22 cellular contexts compared by ENCODE assay signal in genomic region chr6:28920281-28920680, GRCh38. TPM values are rescaled to one million over a fixed set of nuclear protein-coding genes. Genes with fewer than 3 reads are reported as not detected.
DNase-seq lines count a peak whose midpoint lies in the region; ATAC-seq and TF ChIP-seq lines count a peak whose summit lies in the region.
"Had no signal": no experiment of that assay in that cellular context is flagged by ENCODE, and none has a peak within 500 bp of the region (broad histone marks: within the 10 kb centered on the region; RNA-seq: fewer than 3 reads in every experiment).

No MANE protein-coding gene starts in this region.

- H3K4me3 ChIP-seq in H7 (ENCODE audit: insufficient read depth, low read depth, low read length): no peak overlapping the region
- H3K4me3 ChIP-seq: breast epithelium, mucosa of descending colon, pancreas had no signal

- peaks cover 41% of the 10 kb centered on the region for H3K36me3 ChIP-seq in H7 (replicated peaks; ENCODE audit: control insufficient read depth, insufficient read depth, low read length)
- H3K36me3 ChIP-seq: breast epithelium had no signal

- no peaks in the 10 kb centered on the region for H3K27me3 Mint-ChIP-seq in stimulated activated naive CD8-positive, alpha-beta T cell treated with anti-CD3 and anti-CD28 coated beads, Interleukin-15, Interleukin-2, amounts not matched to agents 100 ng/mL and 50 ng/mL, for 24 hours
- H3K27me3 Mint-ChIP-seq in stimulated activated naive CD8-positive, alpha-beta T cell treated with anti-CD3 and anti-CD28 coated beads, Interleukin-15, amount 100 ng/mL, for 72 hours: no peaks in the 10 kb centered on the region
- H3K27me3 Mint-ChIP-seq in type B pancreatic cell: no peaks in the 10 kb centered on the region
- H3K27me3 Mint-ChIP-seq in stimulated activated memory B cell treated with anti-CD40 and anti-IgM and Interleukin-4, amounts not matched to agents 10 μg/mL and 1 μg/mL and 100 μg/mL, for 72 hours: no peaks in the 10 kb centered on the region

- H3K4me3 Mint-ChIP-seq in stimulated activated naive CD8-positive, alpha-beta T cell treated with anti-CD3 and anti-CD28 coated beads, Interleukin-15, Interleukin-2, amounts not matched to agents 100 ng/mL and 50 ng/mL, for 24 hours: no peak overlapping the region
- H3K4me3 Mint-ChIP-seq in stimulated activated naive CD8-positive, alpha-beta T cell treated with anti-CD3 and anti-CD28 coated beads, Interleukin-15, amount 100 ng/mL, for 72 hours: no peak overlapping the region
- H3K4me3 Mint-ChIP-seq in type B pancreatic cell: peak overlapping the region; percentile 57
- no peak overlapping the region for H3K4me3 Mint-ChIP-seq in stimulated activated memory B cell treated with anti-CD40 and anti-IgM and Interleukin-4, amounts not matched to agents 10 μg/mL and 1 μg/mL and 100 μg/mL, for 72 hours

- no peak for ATAC-seq in stimulated activated naive CD8-positive, alpha-beta T cell treated with anti-CD3 and anti-CD28 coated beads, Interleukin-15, amount 100 ng/mL, for 72 hours
- ATAC-seq in stimulated activated memory B cell treated with anti-CD40 and anti-IgM and Interleukin-4, amounts not matched to agents 10 μg/mL and 1 μg/mL and 100 μg/mL, for 72 hours: no peak
- ATAC-seq: foreskin keratinocyte, left colon, mucosa of descending colon, pancreas had no signal

- H3K27me3 ChIP-seq in H7 (ENCODE audit: control insufficient read depth, insufficient read depth, low read length): no peaks in the 10 kb centered on the region
- H3K27me3 ChIP-seq: breast epithelium, foreskin keratinocyte, pancreas had no signal

- H3K4me1 Mint-ChIP-seq in stimulated activated naive CD8-positive, alpha-beta T cell treated with anti-CD3 and anti-CD28 coated beads, Interleukin-15, Interleukin-2, amounts not matched to agents 100 ng/mL and 50 ng/mL, for 24 hours (ENCODE audit: low read depth): peaks cover 47% of the 10 kb centered on the region
- peaks cover 37% of the 10 kb centered on the region for H3K4me1 Mint-ChIP-seq in stimulated activated naive CD8-positive, alpha-beta T cell treated with anti-CD3 and anti-CD28 coated beads, Interleukin-15, amount 100 ng/mL, for 72 hours
- peaks cover 14% of the 10 kb centered on the region for H3K4me1 Mint-ChIP-seq in type B pancreatic cell (ENCODE audit: unreplicated experiment)
- H3K4me1 Mint-ChIP-seq in stimulated activated memory B cell treated with anti-CD40 and anti-IgM and Interleukin-4, amounts not matched to agents 10 μg/mL and 1 μg/mL and 100 μg/mL, for 72 hours: peaks cover 45% of the 10 kb centered on the region

- no peaks in the 10 kb centered on the region for H3K9me3 Mint-ChIP-seq in stimulated activated naive CD8-positive, alpha-beta T cell treated with anti-CD3 and anti-CD28 coated beads, Interleukin-15, Interleukin-2, amounts not matched to agents 100 ng/mL and 50 ng/mL, for 24 hours
- no peaks in the 10 kb centered on the region for H3K9me3 Mint-ChIP-seq in stimulated activated naive CD8-positive, alpha-beta T cell treated with anti-CD3 and anti-CD28 coated beads, Interleukin-15, amount 100 ng/mL, for 72 hours
- H3K9me3 Mint-ChIP-seq in type B pancreatic cell: no peaks in the 10 kb centered on the region
- no peaks in the 10 kb centered on the region for H3K9me3 Mint-ChIP-seq in stimulated activated memory B cell treated with anti-CD40 and anti-IgM and Interleukin-4, amounts not matched to agents 10 μg/mL and 1 μg/mL and 100 μg/mL, for 72 hours

- peak overlapping the region; percentile 41 for H3K27ac Mint-ChIP-seq in stimulated activated naive CD8-positive, alpha-beta T cell treated with anti-CD3 and anti-CD28 coated beads, Interleukin-15, Interleukin-2, amounts not matched to agents 100 ng/mL and 50 ng/mL, for 24 hours
- H3K27ac Mint-ChIP-seq in stimulated activated naive CD8-positive, alpha-beta T cell treated with anti-CD3 and anti-CD28 coated beads, Interleukin-15, amount 100 ng/mL, for 72 hours: peak overlapping the region in 1 of 2 donors; percentile 57
- no peak overlapping the region for H3K27ac Mint-ChIP-seq in type B pancreatic cell
- no peak overlapping the region for H3K27ac Mint-ChIP-seq in stimulated activated memory B cell treated with anti-CD40 and anti-IgM and Interleukin-4, amounts not matched to agents 10 μg/mL and 1 μg/mL and 100 μg/mL, for 72 hours

- peaks cover 60% of the 10 kb centered on the region for H3K36me3 Mint-ChIP-seq in stimulated activated naive CD8-positive, alpha-beta T cell treated with anti-CD3 and anti-CD28 coated beads, Interleukin-15, Interleukin-2, amounts not matched to agents 100 ng/mL and 50 ng/mL, for 24 hours (ENCODE audit: low read depth)
- H3K36me3 Mint-ChIP-seq in type B pancreatic cell: peaks cover 48% of the 10 kb centered on the region
- peaks cover 51% of the 10 kb centered on the region for H3K36me3 Mint-ChIP-seq in stimulated activated memory B cell treated with anti-CD40 and anti-IgM and Interleukin-4, amounts not matched to agents 10 μg/mL and 1 μg/mL and 100 μg/mL, for 72 hours

- TF ChIP-seq CTCF in type B pancreatic cell (conservative IDR thresholded peaks at IDR 0.05): no peak

- no peak for DNase-seq in stimulated activated naive CD8-positive, alpha-beta T cell treated with anti-CD3 and anti-CD28 coated beads, Interleukin-15, amount 100 ng/mL, for 72 hours
- peak; percentile 57 for DNase-seq in RKO (ENCODE audit: low spot score)
- peak; percentile 64 for DNase-seq in foreskin melanocyte
- no peak for DNase-seq in type B pancreatic cell (ENCODE audit: extremely low spot score, unreplicated experiment)
- no peak for DNase-seq in H7
- DNase-seq in germinal center (ENCODE audit: low spot score): no peak
- DNase-seq: activated CD4-positive, CD25-positive, alpha-beta regulatory T cell; activated CD8-positive, alpha-beta memory T cell treated with anti-CD3 and anti-CD28 coated beads, Interleukin-2, amount 50 U/mL, for 4 hours; DMS153; foreskin keratinocyte; KG1; left colon; mucosa of descending colon; NCI-H1105; NCI-H2107; NCI-H510A treated with DMSO at 0.1 percent for 48 hours; pancreas; stimulated activated CD4-positive, alpha-beta T cell treated with anti-CD3 and anti-CD28 coated beads, Interleukin-2, amount 100 ng/mL, for 24 hours; substantia nigra had no signal

RNA-seq across cellular contexts. Expression of gene TRIM27, which starts 3.5 kb away (rescaled TPM):
- 49.2 and 78.0 TPM in 2 replicates for total RNA-seq in type B pancreatic cell (ENCODE audit: low replicate concordance)
- 98.8 and 100 TPM in 2 replicates for total RNA-seq in H7 (2014; rRNA removed; shearing (Covaris generic))

Comparison
In these comparisons a context has a peak if more than half of its experiments do, and no peak if none do; other contexts are left out.
1. DNase-seq: peak in RKO (single experiment) and foreskin melanocyte (single experiment); none in stimulated activated naive CD8-positive, alpha-beta T cell treated with anti-CD3 and anti-CD28 coated beads, Interleukin-15, amount 100 ng/mL, for 72 hours (0 of 2), type B pancreatic cell (single experiment), H7 (single experiment) and germinal center (single experiment).